Comparison of ENCODE assay signal across 29 cellular contexts in genomic region chr15:28084547-28084946, GRCh38. TPM values are rescaled to one million over a fixed set of nuclear protein-coding genes. Genes with fewer than 3 reads are reported as not detected.
"Had no signal": no experiment of that assay in that cellular context is flagged by ENCODE, and none has a peak within 500 bp of the region (broad histone marks: within the 10 kb centered on the region; RNA-seq: fewer than 3 reads in every experiment).

No MANE protein-coding gene starts in this region.

- H3K4me3 ChIP-seq: adrenal gland, body of pancreas, SJCRH30 had no signal

- H3K36me3 Mint-ChIP-seq: activated CD4-positive, alpha-beta memory T cell treated with anti-CD3 and anti-CD28 coated beads for 36 hours had no signal

- H3K4me1 ChIP-seq: adrenal gland, body of pancreas, SJCRH30 had no signal

- H3K27ac ChIP-seq: adrenal gland, body of pancreas, RWPE1, SJCRH30, VCaP had no signal

- H3K4me2 ChIP-seq: SK-N-SH had no signal

- H3K36me3 ChIP-seq: adrenal gland, SJCRH30 had no signal

- H3K9ac ChIP-seq: SK-N-SH had no signal

- H3K9me3 ChIP-seq: adrenal gland, body of pancreas, SJCRH30, SK-N-SH had no signal

- H3K27me3 ChIP-seq: adrenal gland, body of pancreas, SJCRH30 had no signal

- DNase-seq: activated CD4-positive, alpha-beta memory T cell treated with anti-CD3 and anti-CD28 coated beads for 36 hours; activated CD4-positive, alpha-beta T cell treated with anti-CD3 and anti-CD28 coated beads, Interleukin-2, amount 10 ng/mL, durations not matched to agents 7 days and 5 days; activated CD4-positive, CD25-positive, alpha-beta regulatory T cell; activated CD8-positive, alpha-beta memory T cell treated with anti-CD3 and anti-CD28 coated beads for 24 hours; activated naive CD4-positive, alpha-beta T cell treated with anti-CD3 and anti-CD28 coated beads, Interleukin-2, amount 50 U/mL, for 16 hours; activated naive CD8-positive, alpha-beta T cell treated with anti-CD3 and anti-CD28 coated beads, Interleukin-2, amount 10 ng/mL, durations not matched to agents 7 days and 5 days; activated T-cell treated with anti-CD3 and anti-CD28 coated beads for 4 hours; activated T-cell treated with anti-CD3 and anti-CD28 coated beads, Interleukin-2, amount 50 U/mL, for 48 hours; adrenal gland; aorta; body of pancreas; central memory CD4-positive, alpha-beta T cell; KG1; NCI-H1048; NCI-H146; NCI-H187 treated with DMSO at 0.1 percent for 48 hours; NCI-H345; NCI-H510A; NCI-H526 treated with DMSO at 0.1 percent for 48 hours; NCI-H82; Right ventricle myocardium superior; SJCRH30; SK-N-SH; T-helper 1 cell had no signal

- H3K27ac Mint-ChIP-seq: activated CD4-positive, alpha-beta memory T cell treated with anti-CD3 and anti-CD28 coated beads for 36 hours; activated CD4-positive, alpha-beta T cell treated with anti-CD3 and anti-CD28 coated beads, Interleukin-2, amount 10 ng/mL, durations not matched to agents 7 days and 5 days; activated naive CD8-positive, alpha-beta T cell treated with anti-CD3 and anti-CD28 coated beads, Interleukin-2, amount 10 ng/mL, durations not matched to agents 7 days and 5 days had no signal

- H3K4me3 Mint-ChIP-seq: activated CD4-positive, alpha-beta memory T cell treated with anti-CD3 and anti-CD28 coated beads for 36 hours; activated CD4-positive, alpha-beta T cell treated with anti-CD3 and anti-CD28 coated beads, Interleukin-2, amount 10 ng/mL, durations not matched to agents 7 days and 5 days; activated naive CD8-positive, alpha-beta T cell treated with anti-CD3 and anti-CD28 coated beads, Interleukin-2, amount 10 ng/mL, durations not matched to agents 7 days and 5 days had no signal

RNA-seq across cellular contexts. Expression of gene OCA2, which starts 14.6 kb away (rescaled TPM):
- total RNA-seq: activated CD4-positive, alpha-beta memory T cell treated with anti-CD3 and anti-CD28 coated beads for 36 hours; activated CD4-positive, alpha-beta T cell treated with anti-CD3 and anti-CD28 coated beads, Interleukin-2, amount 10 ng/mL, durations not matched to agents 7 days and 5 days; activated naive CD8-positive, alpha-beta T cell treated with anti-CD3 and anti-CD28 coated beads, Interleukin-2, amount 10 ng/mL, durations not matched to agents 7 days and 5 days; body of pancreas; M059J; OCI-LY7; SJCRH30; T-helper 2 cell treated with Interferon-gamma antibody and Interleukin-4, amounts not matched to agents 100 ng/mL and 5 ng/mL, for 36 hours had no signal
